In genomic region chr16:78099372-78100161, GRCh38 we compare ENCODE assay signal across 1 cellular context.
A peak's percentile ranks its signal among the peaks of the same experiment; 100 is the strongest.
TF ChIP-seq lines count a peak whose summit lies in the region.

Gene WWOX, plus strand, starts transcription at chr16:78099654.

TF ChIP-seq in H1, 55 proteins besides CTCF, POLR2A, EP300 and RAD21:
- TF ChIP-seq SRF (IDR thresholded peaks at IDR 0.05; ENCODE audit: low read depth, low read length) = peak; percentile 6; the same call in 1 of the 2 replicates
- TF ChIP-seq E2F6 (IDR thresholded peaks at IDR 0.05) = no peak; the same call in 1 of the 2 replicates
- TF ChIP-seq SP1 (IDR thresholded peaks at IDR 0.05; ENCODE audit: low read depth, low read length) = peak; percentile 99
- TF ChIP-seq SIRT6 (IDR thresholded peaks at IDR 0.05; ENCODE audit: low read length) = no peak
- peak in 1 of 2 experiments; percentile 86; a peak in 1 of 4 replicates for TF ChIP-seq SIN3A (conservative IDR thresholded peaks at IDR 0.05 in 1 of 2, IDR thresholded peaks at IDR 0.05 in 1 of 2; ENCODE audit: low read depth in 1 of 2, low read length in 2 of 2)
- TF ChIP-seq GABPA (IDR thresholded peaks at IDR 0.05; ENCODE audit: borderline replicate concordance, insufficient read depth, low read length) = peak; percentile 46; the same call in 1 of the 2 replicates
- TF ChIP-seq TBP (IDR thresholded peaks at IDR 0.05; ENCODE audit: low read depth, low read length) = peak; percentile 64; the same call in 1 of the 2 replicates
- no peak for TF ChIP-seq KDM1A (IDR thresholded peaks at IDR 0.05; ENCODE audit: borderline replicate concordance, low read length)
- no peak for TF ChIP-seq NANOG (IDR thresholded peaks at IDR 0.05; ENCODE audit: insufficient read depth, low read depth, low read length, poor library complexity, severe bottlenecking)
- TF ChIP-seq CREB1 (IDR thresholded peaks at IDR 0.05) = peak; percentile 71
- TF ChIP-seq ATF3 (IDR thresholded peaks at IDR 0.05; ENCODE audit: insufficient read depth, low read depth, low read length) = 0 out of 2 replicates have a peak, but pooled peaks have one; percentile 53
- TF ChIP-seq CBX8 (IDR thresholded peaks at IDR 0.05; ENCODE audit: borderline replicate concordance, low read depth, low read length) = no peak
- peak; percentile 99 for TF ChIP-seq KDM4A (IDR thresholded peaks at IDR 0.05; ENCODE audit: low read depth, low read length, severe bottlenecking)
- peak; percentile 70; the same call in 1 of the 2 replicates for TF ChIP-seq RFX5 (IDR thresholded peaks at IDR 0.05; ENCODE audit: borderline replicate concordance, low read depth, low read length)
- TF ChIP-seq FOSL1 (IDR thresholded peaks at IDR 0.05; ENCODE audit: insufficient read depth, low read depth, low read length) = no peak
- TF ChIP-seq ATF2 (IDR thresholded peaks at IDR 0.05; ENCODE audit: low read length) = no peak
- peak; percentile 59; the same call in 1 of the 2 replicates for TF ChIP-seq RBBP5 (IDR thresholded peaks at IDR 0.05; ENCODE audit: borderline replicate concordance, low read depth, low read length)
- TF ChIP-seq SP4 (IDR thresholded peaks at IDR 0.05; ENCODE audit: low read length) = peak; percentile 79; the same call in 1 of the 2 replicates
- TF ChIP-seq TAF1 (IDR thresholded peaks at IDR 0.05; ENCODE audit: low read depth, low read length) = peak; percentile 61; the same call in 1 of the 2 replicates
- TF ChIP-seq PHF8 (conservative IDR thresholded peaks at IDR 0.05; ENCODE audit: low read depth, low read length) = peak; percentile 88
- no peak for TF ChIP-seq ZNF274 (IDR thresholded peaks at IDR 0.05; ENCODE audit: borderline replicate concordance, extremely low read depth, low read length)
- TF ChIP-seq RXRA (IDR thresholded peaks at IDR 0.05; ENCODE audit: insufficient read depth, low read depth, low read length) = no peak
- 0 out of 2 replicates have a peak, but pooled peaks have one; percentile 6 for TF ChIP-seq BACH1 (IDR thresholded peaks at IDR 0.05; ENCODE audit: low read length)
- peak; percentile 67; the same call in 1 of the 2 replicates for TF ChIP-seq JUN (IDR thresholded peaks at IDR 0.05; ENCODE audit: low read depth, low read length)
- peak; percentile 55; the same call in 1 of the 2 replicates for TF ChIP-seq BRCA1 (IDR thresholded peaks at IDR 0.05; ENCODE audit: low read depth, low read length)
- TF ChIP-seq SAP30 (IDR thresholded peaks at IDR 0.05; ENCODE audit: insufficient read depth, insufficient replicate concordance, low read length) = peak; percentile 78
- TF ChIP-seq MAX (IDR thresholded peaks at IDR 0.05) = peak; percentile 63
- no peak for TF ChIP-seq SIX5 (IDR thresholded peaks at IDR 0.05; ENCODE audit: low read depth, low read length)
- TF ChIP-seq HDAC2 (IDR thresholded peaks at IDR 0.05; ENCODE audit: borderline replicate concordance in 1 of 2, low read depth in 2 of 2, low read length in 2 of 2) = peak; percentile 56; a peak in 3 of 4 replicates
- TF ChIP-seq RNF2 (IDR thresholded peaks at IDR 0.05; ENCODE audit: borderline replicate concordance, low read depth, low read length, missing control alignments, poor library complexity, severe bottlenecking) = no peak
- peak; percentile 82; the same call in 1 of the 2 replicates for TF ChIP-seq EGR1 (IDR thresholded peaks at IDR 0.05; ENCODE audit: borderline replicate concordance, low read depth, low read length)
- no peak for TF ChIP-seq CTBP2 (IDR thresholded peaks at IDR 0.05; ENCODE audit: borderline replicate concordance, insufficient read depth, insufficient read length, low read length)
- TF ChIP-seq CHD1 (IDR thresholded peaks at IDR 0.05; ENCODE audit: low read depth, low read length) = no peak
- TF ChIP-seq EZH2 (IDR thresholded peaks at IDR 0.05; ENCODE audit: low read depth, low read length, severe bottlenecking) = no peak
- 0 out of 2 replicates have a peak, but pooled peaks have one; percentile 53 for TF ChIP-seq TCF12 (IDR thresholded peaks at IDR 0.05; ENCODE audit: low read depth, low read length)
- no peak for TF ChIP-seq HDAC6 (IDR thresholded peaks at IDR 0.05; ENCODE audit: low read depth, low read length)
- 0 out of 2 replicates have a peak, but pooled peaks have one; percentile 27 for TF ChIP-seq JUND (IDR thresholded peaks at IDR 0.05; ENCODE audit: low read length)
- peak; percentile 53 for TF ChIP-seq TAF7 (optimal IDR thresholded peaks at IDR 0.05; ENCODE audit: borderline replicate concordance, low read depth, low read length)
- peak; percentile 63 for TF ChIP-seq NRF1 (IDR thresholded peaks at IDR 0.05; ENCODE audit: low read depth, low read length)
- no peak for TF ChIP-seq SP2 (IDR thresholded peaks at IDR 0.05; ENCODE audit: low read length)
- no peak for TF ChIP-seq USF2 (IDR thresholded peaks at IDR 0.05; ENCODE audit: low read length)
- peak; percentile 76 for TF ChIP-seq POLR2AphosphoS5 (IDR thresholded peaks at IDR 0.05; ENCODE audit: low read depth, low read length)
- TF ChIP-seq SUZ12 (IDR thresholded peaks at IDR 0.05; ENCODE audit: low read length) = no peak
- no peak for TF ChIP-seq CEBPB (IDR thresholded peaks at IDR 0.05; ENCODE audit: low read depth, low read length)
- no peak for TF ChIP-seq CHD7 (IDR thresholded peaks at IDR 0.05; ENCODE audit: insufficient replicate concordance, low read length)
- TF ChIP-seq CBX5 (IDR thresholded peaks at IDR 0.05; ENCODE audit: low read depth, low read length) = no peak
- no peak for TF ChIP-seq TEAD4 (IDR thresholded peaks at IDR 0.05; ENCODE audit: low read depth, low read length)
- TF ChIP-seq MAFK (IDR thresholded peaks at IDR 0.05; ENCODE audit: low read depth, low read length) = no peak
- TF ChIP-seq YY1 (IDR thresholded peaks at IDR 0.05; ENCODE audit: low read depth, low read length) = peak; percentile 68
- TF ChIP-seq POU5F1 (IDR thresholded peaks at IDR 0.05; ENCODE audit: low read depth, low read length) = no peak
- TF ChIP-seq CHD2 (IDR thresholded peaks at IDR 0.05; ENCODE audit: low read length) = peak; percentile 84
- no peak for TF ChIP-seq BCL11A (IDR thresholded peaks at IDR 0.05; ENCODE audit: low read depth in 2 of 2, low read length in 2 of 2)
- no peak for TF ChIP-seq GTF2F1 (IDR thresholded peaks at IDR 0.05; ENCODE audit: borderline replicate concordance, low read depth, low read length)
- 0 out of 2 replicates have a peak, but pooled peaks have one; percentile 27 for TF ChIP-seq KDM5A (IDR thresholded peaks at IDR 0.05; ENCODE audit: low read length)
- TF ChIP-seq ASH2L (IDR thresholded peaks at IDR 0.05; ENCODE audit: low read length) = peak; percentile 97
